ENCODE assay signal across 21 cellular contexts in the genomic region with DNA sequence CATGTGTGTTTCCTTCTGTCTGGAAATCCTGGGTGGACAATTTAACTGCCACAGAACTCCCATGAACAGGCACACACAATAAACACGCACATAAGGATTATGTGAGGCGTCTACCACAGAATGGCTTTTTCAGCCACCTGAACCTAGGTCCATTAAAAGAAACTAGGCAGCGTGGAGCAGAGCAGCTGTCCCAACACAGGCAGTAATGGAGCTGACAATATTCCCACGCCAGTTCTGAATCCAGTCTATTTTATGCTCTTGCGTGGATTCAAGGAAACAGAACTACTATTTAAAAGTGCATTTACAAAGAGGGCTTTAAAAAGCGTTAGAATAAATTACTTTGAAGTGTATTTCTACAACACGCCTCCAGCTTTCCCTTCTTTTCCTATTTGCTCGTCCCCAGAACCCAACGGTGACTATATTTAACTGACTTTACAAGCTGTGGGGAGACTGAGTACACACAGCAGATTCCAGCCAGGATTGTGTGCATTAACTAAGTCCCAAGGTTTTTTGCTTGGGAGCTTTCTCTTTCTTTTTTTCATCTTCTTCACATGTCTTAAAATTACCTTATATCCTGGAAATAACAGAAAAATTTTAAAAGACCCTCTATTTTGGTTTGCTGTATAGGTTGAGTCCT.
"Had no signal": no experiment of that assay in that cellular context is flagged by ENCODE, and none has a peak within 500 bp of the region (broad histone marks: within the 10 kb centered on the region; RNA-seq: fewer than 3 reads in every experiment).

No MANE protein-coding gene starts in this region.

- FAIRE-seq: endothelial cell of umbilical vein, keratinocyte had no signal

- ATAC-seq: activated CD8-positive, alpha-beta T cell treated with anti-CD3 and anti-CD28 coated beads, Interleukin-2, amount 10 ng/mL, durations not matched to agents 7 days and 5 days; activated naive CD4-positive, alpha-beta T cell treated with anti-CD3 and anti-CD28 coated beads, Interleukin-2, amount 50 U/mL, for 72 hours; esophagus mucosa; lower lobe of right lung had no signal

- DNase-seq: activated CD4-positive, alpha-beta T cell treated with anti-CD3 and anti-CD28 coated beads, Interleukin-2, amount 50 U/mL, for 1 hour; activated CD8-positive, alpha-beta T cell treated with anti-CD3 and anti-CD28 coated beads, Interleukin-2, amount 10 ng/mL, durations not matched to agents 7 days and 5 days; activated gamma-delta T cell treated with Interleukin-2 at 50 U/mL for 16 hours; activated T-cell treated with anti-CD3 and anti-CD28 coated beads, Interleukin-2, amount 50 U/mL, for 1 hour; aorta; central memory CD4-positive, alpha-beta T cell; dermis blood vessel endothelial cell; effector memory CD4-positive, alpha-beta T cell; foreskin melanocyte; lower lobe of right lung; mesendoderm; naive B cell; retina; stimulated activated CD4-positive, alpha-beta T cell treated with anti-CD3 and anti-CD28 coated beads, Interleukin-4, amount 100 ng/mL, for 24 hours; stimulated activated naive CD4-positive, alpha-beta T cell treated with Interleukin-2 at 50 U/mL for 16 hours; T-helper 2 cell; upper lobe of left lung had no signal
